ENCODE assay signal across 17 cellular contexts in the genomic region with DNA sequence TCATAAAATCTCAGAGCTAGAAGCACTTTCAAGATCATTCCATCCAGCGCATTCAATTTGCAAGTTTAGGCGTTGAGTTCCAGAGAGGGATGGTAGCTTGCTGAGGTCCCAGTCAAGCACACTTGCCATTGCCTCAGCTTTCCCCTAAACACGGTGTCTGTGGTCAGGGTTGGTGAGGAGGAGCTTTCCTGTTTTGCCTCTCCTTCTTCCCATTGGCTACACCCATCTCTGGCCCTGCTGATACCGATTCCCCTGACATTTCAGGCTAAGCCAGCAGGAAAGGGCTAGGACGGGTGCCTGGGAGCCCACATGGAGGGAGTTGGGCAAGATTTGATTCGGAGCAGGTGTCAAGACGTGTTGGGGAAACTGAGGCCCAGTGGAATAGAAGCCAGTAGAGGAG. TPM values are rescaled to one million over a fixed set of nuclear protein-coding genes. Genes with fewer than 3 reads are reported as not detected.
"Had no signal": no experiment of that assay in that cellular context is flagged by ENCODE, and none has a peak within 500 bp of the region (broad histone marks: within the 10 kb centered on the region; RNA-seq: fewer than 3 reads in every experiment).

No MANE protein-coding gene starts in this region.

- H3K4me3 ChIP-seq: ascending aorta, dorsolateral prefrontal cortex, gastrocnemius medialis, heart right ventricle, left lung, mucosa of descending colon, prostate gland, spleen, stomach, testis, upper lobe of right lung had no signal

- H3K9me3 ChIP-seq: ascending aorta, gastrocnemius medialis, heart right ventricle, left lung, mucosa of descending colon, prostate gland, spleen, stomach, testis, upper lobe of right lung had no signal

- H3K4me1 ChIP-seq: left lung, prostate gland, stomach, upper lobe of right lung had no signal

- H3K27me3 ChIP-seq: ascending aorta, gastrocnemius medialis, left lung, stomach, testis, upper lobe of right lung had no signal

- H3K27ac ChIP-seq: ascending aorta, dorsolateral prefrontal cortex, gastrocnemius medialis, heart right ventricle, left lung, prostate gland, spleen, stomach, testis, upper lobe of right lung, VCaP had no signal

- H3K36me3 ChIP-seq: gastrocnemius medialis, left lung, prostate gland, upper lobe of right lung had no signal

- DNase-seq: activated CD4-positive, alpha-beta T cell treated with anti-CD3 and anti-CD28 coated beads, Interleukin-2, amount 50 U/mL, for 48 hours; activated naive CD4-positive, alpha-beta T cell treated with Interleukin-2 at 50 U/mL for 16 hours; dorsolateral prefrontal cortex; gastrocnemius medialis; heart right ventricle; naive thymus-derived CD4-positive, alpha-beta T cell; spleen; SW 1271; testis; upper lobe of right lung had no signal

- ATAC-seq: activated T-helper 17 cell treated with anti-CD3 and anti-CD28 coated beads, Interleukin-2, amount 50 U/mL, for 72 hours; gastrocnemius medialis; naive thymus-derived CD4-positive, alpha-beta T cell had no signal

RNA-seq across cellular contexts. Expression of a gene that starts 9.1 kb away (rescaled TPM):
- total RNA-seq: naive thymus-derived CD4-positive, alpha-beta T cell had no signal
- polyA plus RNA-seq: naive thymus-derived CD4-positive, alpha-beta T cell had no signal

RNA-seq across cellular contexts. Expression of a gene that starts 21.7 kb away (rescaled TPM):
- polyA plus RNA-seq: naive thymus-derived CD4-positive, alpha-beta T cell had no signal
